In the genomic region with DNA sequence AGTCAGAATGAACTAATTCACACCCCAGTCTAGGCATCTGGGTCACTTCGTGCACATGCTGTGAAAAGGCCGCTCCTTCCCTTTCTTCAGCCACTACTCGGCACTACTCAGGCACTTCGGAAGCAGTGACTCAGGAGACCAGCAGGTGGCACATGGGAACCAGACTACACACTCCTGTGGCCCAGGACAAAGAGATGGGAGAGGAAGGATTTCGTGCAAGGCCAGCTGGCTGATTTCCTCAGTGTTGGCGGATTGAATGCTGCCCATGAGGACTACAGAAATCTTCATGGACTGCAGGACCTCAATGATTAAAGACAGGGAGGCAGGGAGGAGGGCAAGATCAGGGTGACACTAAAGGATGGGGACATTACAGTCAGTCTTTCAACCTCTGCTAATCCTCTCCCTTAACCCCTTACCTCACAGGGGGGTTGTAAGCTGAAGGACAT, we compare ENCODE assay signal across 7 cellular contexts.
DNase-seq lines count a peak whose midpoint lies in the region; ATAC-seq and TF ChIP-seq lines count a peak whose summit lies in the region.

No MANE protein-coding gene starts in this region.

- H3K4me3 ChIP-seq in NB4 (ENCODE audit: low read depth, low read length), result no peak overlapping the region

- H3K27ac Mint-ChIP-seq in activated naive CD4-positive, alpha-beta T cell treated with anti-CD3 and anti-CD28 coated beads, Interleukin-2, amount 50 U/mL, for 72 hours, result no peak overlapping the region
- H3K27ac Mint-ChIP-seq in progenitor cell of endocrine pancreas, result no peak overlapping the region

- no peaks in the 10 kb centered on the region for H3K27me3 Mint-ChIP-seq in progenitor cell of endocrine pancreas

- in situ Hi-C loops in SK-MEL-5 (cut with HindIII; ENCODE audit: low pct_unique_long_range_greater_than_20kb, low sequenced_read_pairs), result no loop called here

- ATAC-seq in HG02571 (IDR thresholded peaks at IDR 0.05; ENCODE audit: unreplicated experiment) (peak; percentile 62), Right ventricle myocardium inferior (peak; percentile 98)
- ATAC-seq in activated naive CD4-positive, alpha-beta T cell treated with anti-CD3 and anti-CD28 coated beads, Interleukin-2, amount 50 U/mL, for 72 hours, result peak; percentile 90 to 94

- TF ChIP-seq CTCF in GM12873 (IDR thresholded peaks at IDR 0.05; ENCODE audit: insufficient read depth, low read depth, low read length, missing control alignments) (peak; percentile 96), NB4 (IDR thresholded peaks at IDR 0.05; ENCODE audit: low read depth, low read length) (peak; percentile 96), progenitor cell of endocrine pancreas (IDR thresholded peaks at IDR 0.05; ENCODE audit: unreplicated experiment) (peak; percentile 84)

- no peaks in the 10 kb centered on the region for H3K9me3 Mint-ChIP-seq in activated naive CD4-positive, alpha-beta T cell treated with anti-CD3 and anti-CD28 coated beads, Interleukin-2, amount 50 U/mL, for 72 hours
- no peaks in the 10 kb centered on the region for H3K9me3 Mint-ChIP-seq in progenitor cell of endocrine pancreas (ENCODE audit: low read depth)

- no peaks in the 10 kb centered on the region for H3K36me3 Mint-ChIP-seq in activated naive CD4-positive, alpha-beta T cell treated with anti-CD3 and anti-CD28 coated beads, Interleukin-2, amount 50 U/mL, for 72 hours
- H3K36me3 Mint-ChIP-seq in progenitor cell of endocrine pancreas (ENCODE audit: insufficient read depth), result no peaks in the 10 kb centered on the region

- intact Hi-C loops in Right ventricle myocardium inferior (cut with DNase I), result loop anchor here (1.0 to 5.0 kb wide), 2 partner anchors 562 to 942 kb away; no protein-coding TSS in a partner anchor

- DNase-seq in NB4 (ENCODE audit: low read depth) (peak; percentile 83), SK-MEL-5 (ENCODE audit: low read depth, low spot score) (peak; percentile 88), Right ventricle myocardium inferior (ENCODE audit: missing footprints) (peak; percentile 78), progenitor cell of endocrine pancreas (ENCODE audit: low spot score, unreplicated experiment) (peak; percentile 70)
- peak; percentile 55 to 61 for DNase-seq in activated naive CD4-positive, alpha-beta T cell treated with anti-CD3 and anti-CD28 coated beads, Interleukin-2, amount 50 U/mL, for 72 hours (ENCODE audit: low spot score in 2 of 2)

- H3K4me1 Mint-ChIP-seq in progenitor cell of endocrine pancreas (ENCODE audit: low read depth), result peaks cover 18% of the 10 kb centered on the region

- H3K4me3 Mint-ChIP-seq in progenitor cell of endocrine pancreas (ENCODE audit: low read depth), result no peak overlapping the region

- no peak for TF ChIP-seq POLR2A in NB4 (IDR thresholded peaks at IDR 0.05; ENCODE audit: extremely low read depth, insufficient read length)
